Comparison of ENCODE assay signal across 8 cellular contexts in the genomic region with DNA sequence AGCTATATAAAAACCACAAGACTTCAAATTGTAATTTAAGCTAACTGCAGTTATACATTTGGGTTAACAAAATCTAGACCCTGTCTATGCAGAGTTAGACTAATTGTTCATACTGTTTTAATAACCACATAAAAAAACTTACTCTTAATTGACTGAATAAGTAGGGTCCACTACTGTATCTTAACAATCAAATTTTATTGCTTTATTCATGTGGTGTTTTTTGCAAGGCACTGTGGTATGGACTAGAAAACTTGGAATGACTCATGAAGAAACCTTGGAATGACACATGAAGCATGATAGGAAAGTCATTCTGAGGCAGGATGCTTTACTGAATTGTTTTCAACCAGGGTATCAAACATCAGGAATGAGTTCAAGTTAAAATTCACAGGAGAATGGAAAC. TPM values are rescaled to one million over a fixed set of nuclear protein-coding genes. Genes with fewer than 3 reads are reported as not detected.
DNase-seq lines count a peak whose midpoint lies in the region; ATAC-seq and TF ChIP-seq lines count a peak whose summit lies in the region.
"Had no signal": no experiment of that assay in that cellular context is flagged by ENCODE, and none has a peak within 500 bp of the region (broad histone marks: within the 10 kb centered on the region; RNA-seq: fewer than 3 reads in every experiment).

No MANE protein-coding gene starts in this region.

- no peak overlapping the region for H3K27ac ChIP-seq in SK-N-MC
- peak overlapping the region; percentile 92 for H3K27ac ChIP-seq in epithelial cell of prostate
- H3K27ac ChIP-seq in uterus = no peak overlapping the region

- no peaks in the 10 kb centered on the region for H3K9me3 ChIP-seq in SK-N-MC (ENCODE audit: low read depth, low read length)
- no peaks in the 10 kb centered on the region for H3K9me3 ChIP-seq in skeletal muscle satellite cell (replicated peaks; ENCODE audit: low read length)
- H3K9me3 ChIP-seq in uterus = no peaks in the 10 kb centered on the region

- no peak for ATAC-seq in GM21360 (IDR thresholded peaks at IDR 0.05; ENCODE audit: unreplicated experiment)

- DNase-seq in GM12865 (ENCODE audit: low read depth) = no peak
- DNase-seq in SK-N-MC (ENCODE audit: low read depth, low spot score) = no peak
- no peak for DNase-seq in epithelial cell of prostate (ENCODE audit: low read depth, low spot score)
- DNase-seq in NCI-H187 (lab: John Stamatoyannopoulos, UW) = no peak
- no peak for DNase-seq in uterus
- DNase-seq: retina had no signal

- TF ChIP-seq CTCF in GM12865 (IDR thresholded peaks at IDR 0.05; ENCODE audit: insufficient read depth, low read depth, low read length, missing control alignments) (no peak), uterus (IDR thresholded peaks at IDR 0.05) (no peak)

- H3K4me3 ChIP-seq in GM12865 (ENCODE audit: low read depth, low read length) (peak overlapping the region; percentile 92), SK-N-MC (peak overlapping the region; percentile 93), skeletal muscle satellite cell (ENCODE audit: low read length) (peak overlapping the region; percentile 84), uterus (no peak overlapping the region)

- H3K4me1 ChIP-seq in skeletal muscle satellite cell (ENCODE audit: control insufficient read depth, insufficient read depth, low read length) (peaks cover 25% of the 10 kb centered on the region), uterus (peaks cover 0 to 4% of the 10 kb centered on the region in 2 donors)

- intact Hi-C loops in uterus (cut with DNase I; ENCODE audit: low total_unique reads) = no loop called here

- H3K9ac ChIP-seq in SK-N-MC (ENCODE audit: insufficient read length) (peak overlapping the region; percentile 93), skeletal muscle satellite cell (ENCODE audit: low read depth, low read length) (peak overlapping the region; percentile 91)

- H3K4me2 ChIP-seq in skeletal muscle satellite cell (ENCODE audit: low read length) = peak overlapping the region; percentile 87

- H3K27me3 ChIP-seq in skeletal muscle satellite cell (ENCODE audit: control insufficient read depth, insufficient read depth, low read length) (no peaks in the 10 kb centered on the region), uterus (no peaks in the 10 kb centered on the region)

- H3K36me3 ChIP-seq in SK-N-MC (ENCODE audit: insufficient read depth, low read length) = peaks cover 50% of the 10 kb centered on the region
- peaks cover 17% of the 10 kb centered on the region for H3K36me3 ChIP-seq in skeletal muscle satellite cell (ENCODE audit: insufficient read depth, low read length)
- no peaks in the 10 kb centered on the region for H3K36me3 ChIP-seq in uterus

- TF ChIP-seq POLR2A in uterus (IDR thresholded peaks at IDR 0.05) = no peak

RNA-seq across cellular contexts. Expression of gene SERP1, which starts 2.3 kb away (rescaled TPM):
- total RNA-seq in skeletal muscle satellite cell (2012; rRNA removed) = 209 and 224 TPM in 2 replicates
- 100 to 1,000 TPM in 1 of 4 donors, 10 to 100 TPM in 3; 77.4 to 151 (median 83.8) TPM for total RNA-seq in uterus

RNA-seq across cellular contexts. Expression of gene EIF2A, which starts 2.5 kb away (rescaled TPM):
- 172 and 188 TPM in 2 replicates for total RNA-seq in skeletal muscle satellite cell (2012; rRNA removed)
- total RNA-seq in uterus = 100 to 1,000 TPM; 112 to 266 (median 187) TPM

RNA-seq across cellular contexts. Expression of gene SELENOT, which starts 59.1 kb away (rescaled TPM):
- 108 and 118 TPM in 2 replicates for total RNA-seq in skeletal muscle satellite cell (2012; rRNA removed)
- total RNA-seq in uterus = 100 to 1,000 TPM in 3 of 4 donors, 10 to 100 TPM in 1; 98.0 to 158 (median 111) TPM

Comparison
In these comparisons a context has a peak if more than half of its experiments do, and no peak if none do; other contexts are left out.
1. H3K4me3 ChIP-seq: peak in GM12865 (single experiment), SK-N-MC (single experiment) and skeletal muscle satellite cell (single experiment); none in uterus (0 of 2).